In genomic region chr20:10443936-10444335, GRCh38 we compare ENCODE assay signal across 26 cellular contexts.
"Had no signal": no experiment of that assay in that cellular context is flagged by ENCODE, and none has a peak within 500 bp of the region (broad histone marks: within the 10 kb centered on the region; RNA-seq: fewer than 3 reads in every experiment).

No MANE protein-coding gene starts in this region.

- H3K4me2 ChIP-seq: hepatocyte had no signal

- H3K36me3 ChIP-seq: gastrocnemius medialis, left lung, ovary, sigmoid colon, suprapubic skin, thyroid gland had no signal

- H3K27ac ChIP-seq: dorsolateral prefrontal cortex, gastrocnemius medialis, hepatocyte, left lung, ovary, psoas muscle, sigmoid colon, suprapubic skin, thyroid gland, vagina had no signal

- H3K9me3 Mint-ChIP-seq: naive thymus-derived CD4-positive, alpha-beta T cell; nephron; stimulated activated effector memory CD8-positive, alpha-beta T cell treated with anti-CD3 and anti-CD28 coated beads, Interleukin-12 subunit alpha, Interleukin-12 subunit beta, amount 100 ng/mL, for 72 hours; stimulated activated naive CD8-positive, alpha-beta T cell treated with anti-CD3 and anti-CD28 coated beads, Interleukin-15, amount 100 ng/mL, for 72 hours had no signal

- H2AFZ ChIP-seq: hepatocyte had no signal

- H3K9me3 ChIP-seq: gastrocnemius medialis, left lung, ovary, psoas muscle, sigmoid colon, suprapubic skin, thyroid gland, vagina had no signal

- ATAC-seq: gastrocnemius medialis; left lung; naive thymus-derived CD4-positive, alpha-beta T cell; psoas muscle; right cardiac atrium; stimulated activated effector memory CD8-positive, alpha-beta T cell treated with anti-CD3 and anti-CD28 coated beads, Interleukin-12 subunit alpha, Interleukin-12 subunit beta, amount 100 ng/mL, for 72 hours; stimulated activated naive CD8-positive, alpha-beta T cell treated with anti-CD3 and anti-CD28 coated beads, Interleukin-15, amount 100 ng/mL, for 72 hours had no signal

- H3K4me1 ChIP-seq: gastrocnemius medialis, thyroid gland, vagina had no signal

- H3K4me3 Mint-ChIP-seq: nephron; stimulated activated effector memory CD8-positive, alpha-beta T cell treated with anti-CD3 and anti-CD28 coated beads, Interleukin-12 subunit alpha, Interleukin-12 subunit beta, amount 100 ng/mL, for 72 hours; stimulated activated naive CD8-positive, alpha-beta T cell treated with anti-CD3 and anti-CD28 coated beads, Interleukin-15, amount 100 ng/mL, for 72 hours had no signal

- H3K4me3 ChIP-seq: dorsolateral prefrontal cortex, gastrocnemius medialis, hepatocyte, left lung, ovary, psoas muscle, sigmoid colon, suprapubic skin, thyroid gland, vagina had no signal

- H3K27me3 Mint-ChIP-seq: naive thymus-derived CD4-positive, alpha-beta T cell; stimulated activated naive CD8-positive, alpha-beta T cell treated with anti-CD3 and anti-CD28 coated beads, Interleukin-15, amount 100 ng/mL, for 72 hours had no signal

- H3K27me3 ChIP-seq: dorsolateral prefrontal cortex, gastrocnemius medialis, hepatocyte, left lung, ovary, sigmoid colon, suprapubic skin, thyroid gland, vagina had no signal

- H3K27ac Mint-ChIP-seq: nephron; stimulated activated effector memory CD8-positive, alpha-beta T cell treated with anti-CD3 and anti-CD28 coated beads, Interleukin-12 subunit alpha, Interleukin-12 subunit beta, amount 100 ng/mL, for 72 hours; stimulated activated naive CD8-positive, alpha-beta T cell treated with anti-CD3 and anti-CD28 coated beads, Interleukin-15, amount 100 ng/mL, for 72 hours had no signal

- DNase-seq: cortex of kidney; dorsolateral prefrontal cortex; effector CD4-positive, alpha-beta T cell; gastrocnemius medialis; head of caudate nucleus; kidney; left lung; mesendoderm; midbrain; naive thymus-derived CD4-positive, alpha-beta T cell; nucleus accumbens; ovary; posterior cingulate gyrus; psoas muscle; right cardiac atrium; sigmoid colon; stimulated activated CD4-positive, alpha-beta T cell treated with anti-CD3 and anti-CD28 coated beads, Interleukin-2, amount 100 ng/mL, for 24 hours; stimulated activated CD4-positive, alpha-beta T cell treated with anti-CD3 and anti-CD28 coated beads, Interleukin-4, amount 100 ng/mL, for 24 hours; stimulated activated naive CD8-positive, alpha-beta T cell treated with anti-CD3 and anti-CD28 coated beads, Interleukin-15, amount 100 ng/mL, for 72 hours; thyroid gland; trophoblast cell had no signal
